In the genomic region with DNA sequence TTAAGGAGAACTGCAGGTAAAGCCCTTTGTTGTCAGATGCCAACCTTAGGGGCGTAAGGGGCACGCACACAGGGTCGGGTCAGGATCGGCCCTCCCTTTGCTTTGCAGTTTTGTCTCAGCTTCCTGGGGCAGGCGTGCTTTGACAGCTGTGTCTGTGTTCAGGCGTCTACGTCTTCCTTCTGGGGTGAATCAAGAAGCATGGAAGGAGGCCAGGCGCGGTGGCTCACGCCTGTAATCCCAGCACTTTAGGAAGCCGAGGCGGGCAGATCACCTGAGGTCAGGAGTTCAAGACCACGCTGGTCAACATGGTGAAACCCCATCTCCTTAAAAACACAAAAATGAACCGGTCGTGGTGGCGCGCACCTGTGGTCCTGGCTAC, we compare ENCODE assay signal across 9 cellular contexts. TPM values are rescaled to one million over a fixed set of nuclear protein-coding genes. Genes with fewer than 3 reads are reported as not detected.
DNase-seq lines count a peak whose midpoint lies in the region; ATAC-seq and TF ChIP-seq lines count a peak whose summit lies in the region.
"Had no signal": no experiment of that assay in that cellular context is flagged by ENCODE, and none has a peak within 500 bp of the region (broad histone marks: within the 10 kb centered on the region; RNA-seq: fewer than 3 reads in every experiment).

No MANE protein-coding gene starts in this region.

- H2BK120ac ChIP-seq in neuronal stem cell (ENCODE audit: low read depth, low read length) = no peak overlapping the region

- no peak overlapping the region for H3K14ac ChIP-seq in neuronal stem cell (ENCODE audit: low read length)

- no CpG with 5 or more reads among the region's 17 CpGs for WGBS in neuronal stem cell (ENCODE audit: extremely low coverage in 2 of 2, insufficient read length in 2 of 2, insufficient replicate concordance in 1 of 2), 2 donors

- no peak overlapping the region for H2AK5ac ChIP-seq in neuronal stem cell (ENCODE audit: low read depth, low read length)

- no peak overlapping the region for H3K4me2 ChIP-seq in neuronal stem cell (ENCODE audit: insufficient read depth, low read length, poor library complexity, severe bottlenecking)

- POLR2A ChIA-PET in CD4-positive, alpha-beta memory T cell (lab: Charles Lee; ENCODE audit: partially characterized antibody) = interaction anchor here (0.8 to 6.2 kb wide), 8 partner anchors 8 to 155 kb away, joined by 3 to 202 read pairs (median 23); a partner anchor contains a TSS

- H3K9me3 Mint-ChIP-seq in CD4-positive, alpha-beta memory T cell = peaks cover 0 to 4% (median 0%) of the 10 kb centered on the region in 8 donors
- H3K9me3 Mint-ChIP-seq in effector memory CD8-positive, alpha-beta T cell = no peaks in the 10 kb centered on the region

- H4K91ac ChIP-seq in neuronal stem cell (ENCODE audit: low read depth, low read length, poor library complexity) = no peak overlapping the region

- TF ChIP-seq POLR2A in NB4 (IDR thresholded peaks at IDR 0.05; ENCODE audit: extremely low read depth, insufficient read length) = no peak

- peak overlapping the region; percentile 65 for H3K27ac ChIP-seq in CD4-positive, alpha-beta memory T cell (ENCODE audit: low read depth, low read length)
- no peak overlapping the region for H3K27ac ChIP-seq in neuronal stem cell (replicated peaks; ENCODE audit: low read length)

- intact Hi-C loops in CD4-positive, alpha-beta memory T cell (cut with micrococcal nuclease) = loop anchor here (5.0 kb wide), 1 partner anchor 273 kb away; a partner anchor contains a TSS

- peak overlapping the region; percentile 76 to 86 (median 79) for H3K4me3 Mint-ChIP-seq in CD4-positive, alpha-beta memory T cell
- peak overlapping the region; percentile 85 to 87 for H3K4me3 Mint-ChIP-seq in effector memory CD8-positive, alpha-beta T cell

- peak in 1 of 5 donors; percentile 9 for DNase-seq in CD4-positive, alpha-beta memory T cell
- DNase-seq in NB4 (ENCODE audit: low read depth) (no peak), neuronal stem cell (ENCODE audit: low spot score) (no peak), NCI-H524 treated with DMSO at 0.1 percent for 48 hours (lab: John Stamatoyannopoulos, UW) (no peak), NCI-H345 (lab: John Stamatoyannopoulos, UW) (no peak)
- DNase-seq in effector memory CD8-positive, alpha-beta T cell = no peak

- H3K36me3 ChIP-seq in CD4-positive, alpha-beta memory T cell (ENCODE audit: insufficient read depth, low read length) = peaks cover 48% of the 10 kb centered on the region
- peaks cover 35 to 77% of the 10 kb centered on the region in 2 donors for H3K36me3 ChIP-seq in neuronal stem cell (replicated peaks in 1 of 2; ENCODE audit: control insufficient read depth in 2 of 2, insufficient read depth in 2 of 2, low read length in 2 of 2)

- H3K27ac Mint-ChIP-seq in CD4-positive, alpha-beta memory T cell = peak overlapping the region in 3 of 7 donors; percentile 35 to 83 (median 78)
- peak overlapping the region; percentile 52 to 94 for H3K27ac Mint-ChIP-seq in effector memory CD8-positive, alpha-beta T cell

- peaks cover 24 to 61% (median 39%) of the 10 kb centered on the region in 4 donors for H3K4me1 Mint-ChIP-seq in CD4-positive, alpha-beta memory T cell
- H3K4me1 Mint-ChIP-seq in effector memory CD8-positive, alpha-beta T cell (ENCODE audit: low read depth in 2 of 2) = peaks cover 37 to 38% of the 10 kb centered on the region in 2 donors

- H3K36me3 Mint-ChIP-seq in CD4-positive, alpha-beta memory T cell = peaks cover 33 to 66% of the 10 kb centered on the region in 2 donors
- H3K36me3 Mint-ChIP-seq in effector memory CD8-positive, alpha-beta T cell (ENCODE audit: insufficient read depth) = peaks cover 63% of the 10 kb centered on the region

- H3K18ac ChIP-seq in neuronal stem cell (ENCODE audit: low read length) = no peak overlapping the region

- no peak overlapping the region for H3K9ac ChIP-seq in neuronal stem cell (ENCODE audit: low read depth, low read length, poor library complexity)

- H2BK5ac ChIP-seq in neuronal stem cell (ENCODE audit: low read length) = no peak overlapping the region

- H3K4ac ChIP-seq in neuronal stem cell (ENCODE audit: low read length) = no peak overlapping the region

- H2BK15ac ChIP-seq in neuronal stem cell (ENCODE audit: low read length) = no peak overlapping the region

- peak overlapping the region in 1 of 2 donors; percentile 87 for H3K4me3 ChIP-seq in CD4-positive, alpha-beta memory T cell (ENCODE audit: low read length in 2 of 2)
- H3K4me3 ChIP-seq in NB4 (ENCODE audit: low read depth, low read length) (peak overlapping the region; percentile 71), neuronal stem cell (ENCODE audit: low read length in 2 of 2) (peak overlapping the region in 1 of 2 donors; percentile 91)

- H3K9me3 ChIP-seq in CD4-positive, alpha-beta memory T cell (ENCODE audit: control insufficient read depth in 1 of 2, low read length in 2 of 2) = no peaks in the 10 kb centered on the region
- peaks cover 0 to 22% of the 10 kb centered on the region in 2 donors for H3K9me3 ChIP-seq in neuronal stem cell (replicated peaks in 1 of 2; ENCODE audit: control insufficient read depth in 2 of 2, insufficient read depth in 1 of 2, low read depth in 1 of 2, low read length in 2 of 2)

- no peak overlapping the region for H4K8ac ChIP-seq in neuronal stem cell (ENCODE audit: low read depth, low read length)

- peaks cover 54% of the 10 kb centered on the region for H3K4me1 ChIP-seq in CD4-positive, alpha-beta memory T cell (ENCODE audit: insufficient read depth, low read length)
- peaks cover 12 to 13% of the 10 kb centered on the region in 2 donors for H3K4me1 ChIP-seq in neuronal stem cell (ENCODE audit: control insufficient read depth in 2 of 2, insufficient read depth in 1 of 2, low read depth in 1 of 2, low read length in 2 of 2)

- ATAC-seq in effector memory CD8-positive, alpha-beta T cell (replicated peaks) = no peak
- no peak for ATAC-seq in HG03457 (IDR thresholded peaks at IDR 0.05; ENCODE audit: unreplicated experiment)
- ATAC-seq in HG03354 (IDR thresholded peaks at IDR 0.05; ENCODE audit: poor library complexity, severe bottlenecking, unreplicated experiment) = no peak

- CTCF ChIA-PET in CD4-positive, alpha-beta memory T cell (lab: Charles Lee; ENCODE audit: partially characterized antibody) = interaction anchor here (1.2 to 2.3 kb wide), 2 partner anchors 28 to 155 kb away, joined by 4 to 14 read pairs; a partner anchor contains a TSS

- no peak overlapping the region for H2BK12ac ChIP-seq in neuronal stem cell (ENCODE audit: low read length)

- no peaks in the 10 kb centered on the region for H3K27me3 Mint-ChIP-seq in CD4-positive, alpha-beta memory T cell
- no peaks in the 10 kb centered on the region for H3K27me3 Mint-ChIP-seq in effector memory CD8-positive, alpha-beta T cell

- peak overlapping the region; percentile 99 for H3K23ac ChIP-seq in neuronal stem cell (ENCODE audit: low read depth, low read length, poor library complexity)

- no peaks in the 10 kb centered on the region for H3K27me3 ChIP-seq in CD4-positive, alpha-beta memory T cell (ENCODE audit: insufficient read depth, low read length)
- no peaks in the 10 kb centered on the region for H3K27me3 ChIP-seq in neuronal stem cell (ENCODE audit: control insufficient read depth in 3 of 3, insufficient read depth in 3 of 3, low read depth in 1 of 3, low read length in 3 of 3)

- no peak overlapping the region for H2AFZ ChIP-seq in neuronal stem cell (ENCODE audit: low read length)

- peaks cover 30% of the 10 kb centered on the region for H3K79me1 ChIP-seq in neuronal stem cell (ENCODE audit: low read depth, low read length)

- TF ChIP-seq CTCF in NB4 (IDR thresholded peaks at IDR 0.05; ENCODE audit: low read depth, low read length) = no peak

RNA-seq across cellular contexts. Expression of a gene that starts 1.3 kb away (rescaled TPM):
- total RNA-seq in CD4-positive, alpha-beta memory T cell = 10 to 100 TPM; 51.8 to 55.3 TPM
- 10 to 100 TPM; 34.6 to 69.5 TPM for polyA plus RNA-seq in CD4-positive, alpha-beta memory T cell
- polyA plus RNA-seq in neuronal stem cell (2013, experiment 1 of 2) = 11.0 TPM
- polyA plus RNA-seq in neuronal stem cell (2013, experiment 2 of 2) = 11.0 TPM

RNA-seq across cellular contexts. Expression of a gene that starts 1.4 kb away (rescaled TPM):
- total RNA-seq in CD4-positive, alpha-beta memory T cell = 10 to 100 TPM; 85.6 to 92.0 TPM
- 10 to 100 TPM; 65.5 to 66.3 TPM for polyA plus RNA-seq in CD4-positive, alpha-beta memory T cell
- polyA plus RNA-seq in neuronal stem cell (2013, experiment 1 of 2) = 8.8 TPM
- 8.0 TPM for polyA plus RNA-seq in neuronal stem cell (2013, experiment 2 of 2)

RNA-seq across cellular contexts. Expression of a gene that starts 12.7 kb away (rescaled TPM):
- total RNA-seq in CD4-positive, alpha-beta memory T cell = not detected
- polyA plus RNA-seq in CD4-positive, alpha-beta memory T cell = not detected
- polyA plus RNA-seq in neuronal stem cell (2013, experiment 1 of 2) = 0.70 TPM
- 0.90 TPM for polyA plus RNA-seq in neuronal stem cell (2013, experiment 2 of 2)
- total RNA-seq: frontal cortex had no signal

RNA-seq across cellular contexts. Expression of a gene that starts 27.3 kb away (rescaled TPM):
- 100 to 1,000 TPM; 162 to 169 TPM for total RNA-seq in CD4-positive, alpha-beta memory T cell
- 100 to 1,000 TPM; 297 to 324 TPM for polyA plus RNA-seq in CD4-positive, alpha-beta memory T cell
- polyA plus RNA-seq in neuronal stem cell (2013, experiment 1 of 2) = 3.2 TPM
- polyA plus RNA-seq in neuronal stem cell (2013, experiment 2 of 2) = 2.9 TPM

RNA-seq across cellular contexts. Expression of a gene that starts 30.4 kb away (rescaled TPM):
- total RNA-seq in CD4-positive, alpha-beta memory T cell = 100 to 1,000 TPM; 121 to 124 TPM
- 1 to 10 TPM; 2.2 to 7.6 TPM for polyA plus RNA-seq in CD4-positive, alpha-beta memory T cell
- 43.6 TPM for polyA plus RNA-seq in neuronal stem cell (2013, experiment 1 of 2)
- polyA plus RNA-seq in neuronal stem cell (2013, experiment 2 of 2) = 43.1 TPM
